In genomic region chr5:161544350-161544765, GRCh38 we compare ENCODE assay signal across 8 cellular contexts. TPM values are rescaled to one million over a fixed set of nuclear protein-coding genes. Genes with fewer than 3 reads are reported as not detected.
DNase-seq lines count a peak whose midpoint lies in the region; ATAC-seq lines count a peak whose summit lies in the region.

No MANE protein-coding gene starts in this region.

- H3K27me3 Mint-ChIP-seq in stimulated activated naive CD8-positive, alpha-beta T cell treated with anti-CD3 and anti-CD28 coated beads, Interleukin-15, amount 100 ng/mL, for 72 hours = peaks cover 61% of the 10 kb centered on the region
- peaks cover 44% of the 10 kb centered on the region for H3K27me3 Mint-ChIP-seq in activated T-helper 2 cell treated with anti-CD3 and anti-CD28 coated beads, Interferon-gamma antibody, Interleukin-2, Interleukin-4, amounts not matched to agents 10 μg/mL and 5 μg/mL and 100 μg/mL, durations not matched to agents 14 hours and 24 hours and 36 hours (ENCODE audit: low read depth)

- H3K36me3 Mint-ChIP-seq in activated T-helper 2 cell treated with anti-CD3 and anti-CD28 coated beads, Interferon-gamma antibody, Interleukin-2, Interleukin-4, amounts not matched to agents 10 μg/mL and 5 μg/mL and 100 μg/mL, durations not matched to agents 14 hours and 24 hours and 36 hours (ENCODE audit: low read depth) = no peaks in the 10 kb centered on the region

- H3K4me3 Mint-ChIP-seq in stimulated activated naive CD8-positive, alpha-beta T cell treated with anti-CD3 and anti-CD28 coated beads, Interleukin-15, amount 100 ng/mL, for 72 hours = no peak overlapping the region
- no peak overlapping the region for H3K4me3 Mint-ChIP-seq in activated T-helper 2 cell treated with anti-CD3 and anti-CD28 coated beads, Interferon-gamma antibody, Interleukin-2, Interleukin-4, amounts not matched to agents 10 μg/mL and 5 μg/mL and 100 μg/mL, durations not matched to agents 14 hours and 24 hours and 36 hours (ENCODE audit: low read depth)

- H3K9me3 Mint-ChIP-seq in stimulated activated naive CD8-positive, alpha-beta T cell treated with anti-CD3 and anti-CD28 coated beads, Interleukin-15, amount 100 ng/mL, for 72 hours = no peaks in the 10 kb centered on the region
- no peaks in the 10 kb centered on the region for H3K9me3 Mint-ChIP-seq in activated T-helper 2 cell treated with anti-CD3 and anti-CD28 coated beads, Interferon-gamma antibody, Interleukin-2, Interleukin-4, amounts not matched to agents 10 μg/mL and 5 μg/mL and 100 μg/mL, durations not matched to agents 14 hours and 24 hours and 36 hours

- ATAC-seq in stimulated activated naive CD8-positive, alpha-beta T cell treated with anti-CD3 and anti-CD28 coated beads, Interleukin-15, Interleukin-2, amounts not matched to agents 100 U/mL and 50 U/mL, for 24 hours = no peak
- no peak for ATAC-seq in stimulated activated naive CD8-positive, alpha-beta T cell treated with anti-CD3 and anti-CD28 coated beads, Interleukin-15, amount 100 ng/mL, for 72 hours
- ATAC-seq in GM21786 (IDR thresholded peaks at IDR 0.05; ENCODE audit: unreplicated experiment) = peak; percentile 29

- intact Hi-C loops in head of caudate nucleus (cut with DNase I) = no loop called here
- intact Hi-C loops in activated T-helper 2 cell treated with anti-CD3 and anti-CD28 coated beads, Interferon-gamma antibody, Interleukin-2, Interleukin-4, amounts not matched to agents 10 μg/mL and 5 μg/mL and 100 μg/mL, durations not matched to agents 14 hours and 24 hours and 36 hours (cut with micrococcal nuclease) = loop anchor here (2.0 to 10.0 kb wide), 3 partner anchors 1110 to 1864 kb away; no protein-coding TSS in a partner anchor

- no peak overlapping the region for H3K4me3 ChIP-seq in skeletal muscle cell (ENCODE audit: low read depth, low read length)

- no peak overlapping the region for H3K27ac Mint-ChIP-seq in stimulated activated naive CD8-positive, alpha-beta T cell treated with anti-CD3 and anti-CD28 coated beads, Interleukin-15, amount 100 ng/mL, for 72 hours
- no peak overlapping the region for H3K27ac Mint-ChIP-seq in activated T-helper 2 cell treated with anti-CD3 and anti-CD28 coated beads, Interferon-gamma antibody, Interleukin-2, Interleukin-4, amounts not matched to agents 10 μg/mL and 5 μg/mL and 100 μg/mL, durations not matched to agents 14 hours and 24 hours and 36 hours

- peak; percentile 42 for DNase-seq in stimulated activated naive CD8-positive, alpha-beta T cell treated with anti-CD3 and anti-CD28 coated beads, Interleukin-15, Interleukin-2, amounts not matched to agents 100 U/mL and 50 U/mL, for 24 hours
- no peak for DNase-seq in stimulated activated naive CD8-positive, alpha-beta T cell treated with anti-CD3 and anti-CD28 coated beads, Interleukin-15, amount 100 ng/mL, for 72 hours
- DNase-seq in Kasumi-1 (lab: John Stamatoyannopoulos, UW) (peak; percentile 42 to 53), UCSD-AML1 (lab: John Stamatoyannopoulos, UW; ENCODE audit: unreplicated experiment) (peak; percentile 20), head of caudate nucleus (peak; percentile 45 to 85 (median 70)), skeletal muscle cell (ENCODE audit: low read depth) (peak; percentile 4)
- DNase-seq in activated T-helper 2 cell treated with anti-CD3 and anti-CD28 coated beads, Interferon-gamma antibody, Interleukin-2, Interleukin-4, amounts not matched to agents 10 μg/mL and 5 μg/mL and 100 μg/mL, durations not matched to agents 14 hours and 24 hours and 36 hours (ENCODE audit: low spot score) = no peak

- H3K4me1 Mint-ChIP-seq in stimulated activated naive CD8-positive, alpha-beta T cell treated with anti-CD3 and anti-CD28 coated beads, Interleukin-15, amount 100 ng/mL, for 72 hours = peaks cover 29% of the 10 kb centered on the region
- H3K4me1 Mint-ChIP-seq in activated T-helper 2 cell treated with anti-CD3 and anti-CD28 coated beads, Interferon-gamma antibody, Interleukin-2, Interleukin-4, amounts not matched to agents 10 μg/mL and 5 μg/mL and 100 μg/mL, durations not matched to agents 14 hours and 24 hours and 36 hours (ENCODE audit: low read depth) = peaks cover 19% of the 10 kb centered on the region

RNA-seq across cellular contexts. Expression of gene GABRB2, which starts 2.2 kb away (rescaled TPM):
- not detected in 2 replicates for total RNA-seq in activated T-helper 2 cell treated with anti-CD3 and anti-CD28 coated beads, Interferon-gamma antibody, Interleukin-2, Interleukin-4, amounts not matched to agents 10 μg/mL and 5 μg/mL and 100 μg/mL, durations not matched to agents 14 hours and 24 hours and 36 hours

Comparison
In these comparisons a context has a peak if more than half of its experiments do, and no peak if none do; other contexts are left out.
1. DNase-seq: peak in stimulated activated naive CD8-positive, alpha-beta T cell treated with anti-CD3 and anti-CD28 coated beads, Interleukin-15, Interleukin-2, amounts not matched to agents 100 U/mL and 50 U/mL, for 24 hours (single experiment), Kasumi-1 (2 of 2), UCSD-AML1 (single experiment), head of caudate nucleus (42 of 42) and skeletal muscle cell (single experiment); none in stimulated activated naive CD8-positive, alpha-beta T cell treated with anti-CD3 and anti-CD28 coated beads, Interleukin-15, amount 100 ng/mL, for 72 hours (0 of 2) and activated T-helper 2 cell treated with anti-CD3 and anti-CD28 coated beads, Interferon-gamma antibody, Interleukin-2, Interleukin-4, amounts not matched to agents 10 μg/mL and 5 μg/mL and 100 μg/mL, durations not matched to agents 14 hours and 24 hours and 36 hours (single experiment).